In the genomic region with DNA sequence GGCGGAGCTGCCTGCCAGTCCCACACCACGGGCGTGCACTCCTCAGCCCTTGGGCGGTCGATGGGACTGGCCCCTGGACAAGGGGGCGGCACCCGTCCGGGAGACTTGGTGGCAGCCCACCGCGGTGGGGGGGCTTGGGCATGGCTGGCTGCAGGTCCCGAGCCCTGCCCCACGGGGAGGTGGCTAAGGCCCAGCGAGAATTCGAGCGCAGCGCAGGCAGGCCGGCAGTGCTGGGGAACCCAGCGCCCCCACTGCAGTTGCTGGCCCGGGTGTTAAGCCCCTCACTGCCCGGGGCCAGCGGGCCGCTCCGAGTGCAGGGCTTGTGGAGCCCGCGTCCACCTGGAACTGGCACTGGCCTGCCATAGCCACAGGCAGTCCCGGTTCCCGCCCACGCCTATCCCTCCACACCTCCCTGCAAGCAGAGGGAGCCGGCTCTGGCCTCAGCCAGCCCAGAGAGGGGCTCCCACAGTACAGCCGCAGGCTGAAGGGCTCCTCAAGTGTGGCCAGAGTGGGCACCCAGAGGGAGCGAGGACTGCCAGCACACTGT, we compare ENCODE assay signal across 16 cellular contexts.
DNase-seq lines count a peak whose midpoint lies in the region; ATAC-seq, FAIRE-seq and TF ChIP-seq lines count a peak whose summit lies in the region.
"Had no signal": no experiment of that assay in that cellular context is flagged by ENCODE, and none has a peak within 500 bp of the region (broad histone marks: within the 10 kb centered on the region; RNA-seq: fewer than 3 reads in every experiment).

No MANE protein-coding gene starts in this region.

- no peaks in the 10 kb centered on the region for H3K4me1 ChIP-seq in RWPE2 (ENCODE audit: insufficient read depth, poor library complexity, severe bottlenecking)
- no peaks in the 10 kb centered on the region for H3K4me1 ChIP-seq in kidney (ENCODE audit: control insufficient read depth in 1 of 2, insufficient read depth in 1 of 2, low read depth in 1 of 2, low read length in 2 of 2)
- no peaks in the 10 kb centered on the region for H3K4me1 ChIP-seq in suprapubic skin
- H3K4me1 ChIP-seq: A549, BE2C, Caco-2 had no signal

- no peaks in the 10 kb centered on the region for H3K4me1 Mint-ChIP-seq in osteocyte (ENCODE audit: unreplicated experiment)
- H3K4me1 Mint-ChIP-seq in activated CD8-positive, alpha-beta T cell treated with anti-CD3 and anti-CD28 coated beads for 36 hours (ENCODE audit: low read depth), result no peaks in the 10 kb centered on the region
- H3K4me1 Mint-ChIP-seq: CD8-positive, alpha-beta memory T cell had no signal

- 90% methylated on average over 2 of the region's 31 CpGs for WGBS in suprapubic skin

- intact Hi-C loops in kidney (cut with DNase I), result no loop called here
- intact Hi-C loops in activated CD8-positive, alpha-beta T cell treated with anti-CD3 and anti-CD28 coated beads for 36 hours (cut with micrococcal nuclease), result no loop called here

- ATAC-seq in RWPE2 (ENCODE audit: low read depth), result no peak
- no peak for ATAC-seq in activated CD8-positive, alpha-beta T cell treated with anti-CD3 and anti-CD28 coated beads for 36 hours
- ATAC-seq: A549 had no signal

- POLR2A ChIA-PET in activated CD8-positive, alpha-beta T cell treated with anti-CD3 and anti-CD28 coated beads for 36 hours (lab: Charles Lee), result no interaction called here

- H3K36me3 Mint-ChIP-seq in osteocyte (ENCODE audit: unreplicated experiment), result no peaks in the 10 kb centered on the region
- no peaks in the 10 kb centered on the region for H3K36me3 Mint-ChIP-seq in activated CD8-positive, alpha-beta T cell treated with anti-CD3 and anti-CD28 coated beads for 36 hours (ENCODE audit: low read depth)
- H3K36me3 Mint-ChIP-seq: CD8-positive, alpha-beta memory T cell had no signal

- H3K27me3 Mint-ChIP-seq in osteocyte (ENCODE audit: unreplicated experiment), result no peaks in the 10 kb centered on the region
- H3K27me3 Mint-ChIP-seq in activated CD8-positive, alpha-beta T cell treated with anti-CD3 and anti-CD28 coated beads for 36 hours, result no peaks in the 10 kb centered on the region
- H3K27me3 Mint-ChIP-seq: CD8-positive, alpha-beta memory T cell had no signal

- no peaks in the 10 kb centered on the region for H3K27me3 ChIP-seq in RWPE2 (ENCODE audit: insufficient read depth, poor library complexity, severe bottlenecking)
- no peaks in the 10 kb centered on the region for H3K27me3 ChIP-seq in suprapubic skin
- H3K27me3 ChIP-seq: BE2C had no signal

- CTCF ChIA-PET in activated CD8-positive, alpha-beta T cell treated with anti-CD3 and anti-CD28 coated beads for 36 hours (lab: Charles Lee), result no interaction called here

- H3K4me3 Mint-ChIP-seq in osteocyte (ENCODE audit: unreplicated experiment), result no peak overlapping the region
- no peak overlapping the region for H3K4me3 Mint-ChIP-seq in activated CD8-positive, alpha-beta T cell treated with anti-CD3 and anti-CD28 coated beads for 36 hours
- H3K4me3 Mint-ChIP-seq: CD8-positive, alpha-beta memory T cell; HFFc6 had no signal

- no peak for TF ChIP-seq CTCF in RWPE2 (IDR thresholded peaks at IDR 0.05; ENCODE audit: poor library complexity, severe bottlenecking)
- TF ChIP-seq CTCF in kidney (IDR thresholded peaks at IDR 0.05; ENCODE audit: borderline replicate concordance, extremely low read depth, insufficient read depth), result no peak
- no peak for TF ChIP-seq CTCF in osteocyte (IDR thresholded peaks at IDR 0.05)
- no peak for TF ChIP-seq CTCF in suprapubic skin (IDR thresholded peaks at IDR 0.05)
- TF ChIP-seq CTCF in activated CD8-positive, alpha-beta T cell treated with anti-CD3 and anti-CD28 coated beads for 36 hours (IDR thresholded peaks at IDR 0.05), result no peak

- H3K27ac Mint-ChIP-seq in osteocyte (ENCODE audit: unreplicated experiment), result no peak overlapping the region
- no peak overlapping the region for H3K27ac Mint-ChIP-seq in activated CD8-positive, alpha-beta T cell treated with anti-CD3 and anti-CD28 coated beads for 36 hours
- H3K27ac Mint-ChIP-seq: CD8-positive, alpha-beta memory T cell; HFFc6 had no signal

- H3K4me3 ChIP-seq in RWPE2 (ENCODE audit: severe bottlenecking) (no peak overlapping the region), kidney (ENCODE audit: low read length in 2 of 2) (no peak overlapping the region), suprapubic skin (no peak overlapping the region)
- H3K4me3 ChIP-seq: A549 had no signal

- TF ChIP-seq EP300 in suprapubic skin (IDR thresholded peaks at IDR 0.05), result no peak

- no peak for TF ChIP-seq POLR2A in suprapubic skin (IDR thresholded peaks at IDR 0.05)

- FAIRE-seq in kidney (lab: Jason Lieb, UNC), result no peak
- FAIRE-seq: A549, H1 had no signal

- peaks cover 20% of the 10 kb centered on the region for H3K9me3 Mint-ChIP-seq in osteocyte (ENCODE audit: unreplicated experiment)
- peaks cover 6% of the 10 kb centered on the region for H3K9me3 Mint-ChIP-seq in activated CD8-positive, alpha-beta T cell treated with anti-CD3 and anti-CD28 coated beads for 36 hours

- H3K9ac ChIP-seq in kidney (ENCODE audit: low read length in 2 of 2), result no peak overlapping the region

- DNase-seq in RWPE2 (ENCODE audit: low spot score), result peak; percentile 47
- peak; percentile 71 for DNase-seq in kidney
- DNase-seq in osteocyte (ENCODE audit: extremely low spot score, unreplicated experiment), result peak; percentile 83
- peak; percentile 58 to 76 for DNase-seq in suprapubic skin (ENCODE audit: low spot score in 2 of 2)
- no peak for DNase-seq in activated CD8-positive, alpha-beta T cell treated with anti-CD3 and anti-CD28 coated beads for 36 hours
- DNase-seq in SKM-1 (lab: John Stamatoyannopoulos, UW; ENCODE audit: unreplicated experiment), result no peak
- no peak for DNase-seq in DMS114 treated with DMSO at 0.1 percent for 48 hours (lab: John Stamatoyannopoulos, UW; ENCODE audit: unreplicated experiment)
- DNase-seq: BE2C; Caco-2; CD8-positive, alpha-beta memory T cell; DMS53; GF-D8; HCEC 1CT; HFFc6 had no signal

- H3K36me3 ChIP-seq in RWPE2 (ENCODE audit: low read depth) (no peaks in the 10 kb centered on the region), kidney (ENCODE audit: control insufficient read depth in 1 of 2, insufficient read depth in 2 of 2, low read length in 2 of 2) (no peaks in the 10 kb centered on the region), suprapubic skin (no peaks in the 10 kb centered on the region)
- H3K36me3 ChIP-seq: BE2C had no signal

- H3K27ac ChIP-seq in RWPE2 (ENCODE audit: poor library complexity, severe bottlenecking), result no peak overlapping the region
- no peak overlapping the region for H3K27ac ChIP-seq in kidney (ENCODE audit: low read depth in 2 of 2, low read length in 2 of 2)
- H3K27ac ChIP-seq in suprapubic skin, result no peak overlapping the region
- H3K27ac ChIP-seq: A549 had no signal

- H3K9me3 ChIP-seq in RWPE2 (ENCODE audit: severe bottlenecking) (no peaks in the 10 kb centered on the region), kidney (ENCODE audit: control insufficient read depth in 1 of 2, low read length in 2 of 2) (no peaks in the 10 kb centered on the region), suprapubic skin (no peaks in the 10 kb centered on the region)
- H3K9me3 ChIP-seq: A549, BE2C, Caco-2 had no signal

Comparison
In these comparisons a context has a peak if more than half of its experiments do, and no peak if none do; other contexts are left out.
1. DNase-seq: peak in RWPE2 (single experiment), kidney (single experiment), osteocyte (single experiment) and suprapubic skin (2 of 2); none in activated CD8-positive, alpha-beta T cell treated with anti-CD3 and anti-CD28 coated beads for 36 hours (single experiment), SKM-1 (single experiment) and DMS114 treated with DMSO at 0.1 percent for 48 hours (single experiment).